Comparison of ENCODE assay signal across 16 cellular contexts in the genomic region with DNA sequence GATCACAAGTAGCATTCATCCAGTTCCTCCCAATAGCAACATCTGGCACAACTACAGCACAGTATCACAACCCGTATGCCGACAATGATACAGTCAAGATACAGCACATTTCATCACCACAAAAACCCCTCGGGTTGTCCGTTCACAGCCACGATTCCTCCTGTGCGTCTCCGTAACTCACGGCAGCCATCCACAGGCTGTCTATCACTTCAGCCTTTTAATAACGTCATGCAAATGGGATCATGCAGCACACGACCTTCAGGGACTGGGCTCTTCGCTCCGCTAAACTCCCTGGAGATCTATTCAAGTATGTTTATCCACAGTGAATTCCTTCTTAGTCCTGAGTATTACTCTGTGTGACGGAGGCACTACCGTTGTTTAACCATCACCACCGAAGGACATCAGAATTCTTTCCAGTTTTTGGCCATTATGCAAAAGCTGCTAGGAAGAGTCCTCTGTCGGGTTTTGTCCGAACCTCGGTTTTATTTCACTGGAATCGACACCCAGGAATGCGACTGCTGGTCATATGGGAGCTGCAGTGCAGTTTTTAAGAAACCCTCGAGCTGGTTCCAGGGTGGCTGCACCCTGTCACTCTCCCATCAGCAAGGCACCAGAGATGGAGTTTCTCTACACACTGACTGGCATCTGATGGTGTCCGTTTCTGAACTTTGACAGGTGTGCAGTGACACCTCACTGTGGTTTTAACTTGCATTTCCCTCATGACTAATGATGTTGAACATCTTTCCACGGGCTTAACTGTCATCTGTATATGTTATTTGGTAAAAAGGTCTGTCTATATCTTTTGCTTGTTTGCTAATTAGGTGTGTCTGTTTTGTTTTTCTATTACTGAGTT.
DNase-seq lines count a peak whose midpoint lies in the region; ATAC-seq, FAIRE-seq and TF ChIP-seq lines count a peak whose summit lies in the region.
"Had no signal": no experiment of that assay in that cellular context is flagged by ENCODE, and none has a peak within 500 bp of the region (broad histone marks: within the 10 kb centered on the region; RNA-seq: fewer than 3 reads in every experiment).

No MANE protein-coding gene starts in this region.

- H3K27ac ChIP-seq in SK-N-SH (ENCODE audit: low read depth in 2 of 2, low read length in 1 of 2), result no peak overlapping the region
- H3K27ac ChIP-seq: neutrophil, SK-N-MC, thyroid gland had no signal

- CTCF ChIA-PET in SK-N-SH (lab: Yijun Ruan, JAX), result interaction anchor here (1.0 to 1.9 kb wide), 8 partner anchors 8 to 372 kb away, joined by 3 to 7 read pairs (median 3); no protein-coding TSS in a partner anchor

- no peaks in the 10 kb centered on the region for H3K27me3 ChIP-seq in SK-N-SH (ENCODE audit: insufficient read depth)
- H3K27me3 ChIP-seq: neutrophil, thyroid gland had no signal

- no peaks in the 10 kb centered on the region for H4K20me1 ChIP-seq in SK-N-SH (ENCODE audit: insufficient read depth)

- TF ChIP-seq CTCF in SK-N-SH (IDR thresholded peaks at IDR 0.05) (no peak), epithelial cell of esophagus (IDR thresholded peaks at IDR 0.05; ENCODE audit: insufficient read depth, low read depth, low read length, missing control alignments) (no peak)

- H3K9ac ChIP-seq in SK-N-SH, result no peak overlapping the region

- TF ChIP-seq RAD21 in SK-N-SH (IDR thresholded peaks at IDR 0.05; ENCODE audit: low read length), result no peak

- no peaks in the 10 kb centered on the region for H3K9me2 ChIP-seq in SK-N-SH

- ATAC-seq in SK-N-SH treated with all-trans-retinoic acid at 6 μM for 48 hours, result no peak

- H3K36me3 ChIP-seq in SK-N-SH (replicated peaks in 1 of 2; ENCODE audit: control insufficient read depth in 1 of 2, insufficient read depth in 2 of 2, low read length in 1 of 2), result peaks cover 0 to 7% of the 10 kb centered on the region in 2 experiments
- H3K36me3 ChIP-seq: neutrophil, thyroid gland had no signal

- H3K4me3 ChIP-seq in SK-N-SH (ENCODE audit: low read depth in 2 of 2, low read length in 1 of 2) (no peak overlapping the region), epithelial cell of esophagus (ENCODE audit: low read length) (no peak overlapping the region)
- H3K4me3 ChIP-seq: SK-N-MC, thyroid gland had no signal

- DNase-seq in SK-N-SH (peak; percentile 26), NCI-H82 (lab: John Stamatoyannopoulos, UW) (peak; percentile 78), epithelial cell of esophagus (ENCODE audit: low read depth) (peak; percentile 9), retina (peak; percentile 9), NK-92 (lab: John Stamatoyannopoulos, UW; ENCODE audit: unreplicated experiment) (no peak), medulla oblongata (ENCODE audit: extremely low spot score) (no peak), RCC 7860 (ENCODE audit: low spot score) (no peak)
- DNase-seq: 8988T; activated T-cell treated with anti-CD3 and anti-CD28 coated beads for 4 hours; dermis blood vessel endothelial cell; NCI-H2171 treated with DMSO at 0.1 percent for 48 hours; stimulated activated CD4-positive, alpha-beta T cell treated with anti-CD3 and anti-CD28 coated beads, Interleukin-4, amount 100 ng/mL, for 4 hours; thyroid gland had no signal

- no peak overlapping the region for H3K4me2 ChIP-seq in SK-N-SH

- TF ChIP-seq EP300 in SK-N-SH (IDR thresholded peaks at IDR 0.05; ENCODE audit: borderline replicate concordance in 1 of 2, low read depth in 1 of 2, low read length in 1 of 2), result no peak

- no peak overlapping the region for H2AFZ ChIP-seq in SK-N-SH (ENCODE audit: low read depth)

- no peak for FAIRE-seq in RCC 7860 (lab: Jason Lieb, UNC)

- WGBS in SK-N-SH (ENCODE audit: low lambda C conversion rate), result 91% methylated on average over 23 of the region's 23 CpGs

- no peaks in the 10 kb centered on the region for H3K9me3 ChIP-seq in SK-N-SH
- H3K9me3 ChIP-seq: neutrophil, thyroid gland had no signal

- no peaks in the 10 kb centered on the region for H3K79me2 ChIP-seq in SK-N-SH (ENCODE audit: insufficient read depth)

- no peaks in the 10 kb centered on the region; a peak in 1 of 4 replicates for H3K4me1 ChIP-seq in SK-N-SH (ENCODE audit: control insufficient read depth in 1 of 2, insufficient read depth in 2 of 2, low read depth in 1 of 2, low read length in 1 of 2)

- no peaks in the 10 kb centered on the region for H3F3A ChIP-seq in SK-N-SH (replicated peaks; ENCODE audit: insufficient read depth)

- POLR2A ChIA-PET in SK-N-SH (lab: Yijun Ruan, JAX), result interaction anchor here (0.8 kb wide), 1 partner anchor 10 kb away, joined by 3 read pairs; no protein-coding TSS in a partner anchor

TF ChIP-seq in SK-N-SH, 30 proteins besides CTCF, POLR2A, EP300 and RAD21 (continues in another document):
- TF ChIP-seq NRF1 (IDR thresholded peaks at IDR 0.05; ENCODE audit: low read depth, low read length), result no peak
- no peak for TF ChIP-seq MAX (IDR thresholded peaks at IDR 0.05; ENCODE audit: low read depth)
- TF ChIP-seq MEF2A (IDR thresholded peaks at IDR 0.05; ENCODE audit: borderline replicate concordance, low read depth), result no peak
- TF ChIP-seq SMC3 (IDR thresholded peaks at IDR 0.05; ENCODE audit: low read depth, low read length), result no peak
- TF ChIP-seq FOSL2 (IDR thresholded peaks at IDR 0.05; ENCODE audit: borderline replicate concordance, low read depth), result no peak
- no peak for TF ChIP-seq SIN3A (IDR thresholded peaks at IDR 0.05; ENCODE audit: borderline replicate concordance, low read depth, low read length)
- TF ChIP-seq PBX3 (IDR thresholded peaks at IDR 0.05), result no peak
- no peak for TF ChIP-seq TEAD4 (IDR thresholded peaks at IDR 0.05; ENCODE audit: borderline replicate concordance, insufficient read depth)
- TF ChIP-seq FOXJ3 (CRISPR knock-in tag; IDR thresholded peaks at IDR 0.05), result no peak
- no peak for TF ChIP-seq USF1 (IDR thresholded peaks at IDR 0.05; ENCODE audit: borderline replicate concordance, low read depth)
- TF ChIP-seq RXRA (IDR thresholded peaks at IDR 0.05; ENCODE audit: borderline replicate concordance, low read depth), result no peak
- no peak for TF ChIP-seq YY1 (IDR thresholded peaks at IDR 0.05; ENCODE audit: low read depth)

TF ChIP-seq in SK-N-SH treated with all-trans-retinoic acid at 6 μM for 48 hours, 23 proteins besides CTCF, POLR2A, EP300 and RAD21 (continues in another document):
- TF ChIP-seq ISL1 (CRISPR knock-in tag; IDR thresholded peaks at IDR 0.05) (no peak), GLIS3 (CRISPR knock-in tag; IDR thresholded peaks at IDR 0.05) (no peak), ARNTL (CRISPR knock-in tag; IDR thresholded peaks at IDR 0.05; ENCODE audit: borderline replicate concordance, low read depth) (no peak), SNAI2 (CRISPR knock-in tag; IDR thresholded peaks at IDR 0.05) (no peak), TSHZ2 (CRISPR knock-in tag; IDR thresholded peaks at IDR 0.05) (no peak), ZFP3 (CRISPR knock-in tag; IDR thresholded peaks at IDR 0.05) (no peak), OSR1 (CRISPR knock-in tag; IDR thresholded peaks at IDR 0.05) (no peak), TCF4 (CRISPR knock-in tag; IDR thresholded peaks at IDR 0.05; ENCODE audit: borderline replicate concordance) (no peak), CSDC2 (CRISPR knock-in tag; IDR thresholded peaks at IDR 0.05) (no peak), ZNF70 (CRISPR knock-in tag; IDR thresholded peaks at IDR 0.05) (no peak), ZNF8 (CRISPR knock-in tag; IDR thresholded peaks at IDR 0.05) (no peak)
- TF ChIP-seq, protein P1, sequence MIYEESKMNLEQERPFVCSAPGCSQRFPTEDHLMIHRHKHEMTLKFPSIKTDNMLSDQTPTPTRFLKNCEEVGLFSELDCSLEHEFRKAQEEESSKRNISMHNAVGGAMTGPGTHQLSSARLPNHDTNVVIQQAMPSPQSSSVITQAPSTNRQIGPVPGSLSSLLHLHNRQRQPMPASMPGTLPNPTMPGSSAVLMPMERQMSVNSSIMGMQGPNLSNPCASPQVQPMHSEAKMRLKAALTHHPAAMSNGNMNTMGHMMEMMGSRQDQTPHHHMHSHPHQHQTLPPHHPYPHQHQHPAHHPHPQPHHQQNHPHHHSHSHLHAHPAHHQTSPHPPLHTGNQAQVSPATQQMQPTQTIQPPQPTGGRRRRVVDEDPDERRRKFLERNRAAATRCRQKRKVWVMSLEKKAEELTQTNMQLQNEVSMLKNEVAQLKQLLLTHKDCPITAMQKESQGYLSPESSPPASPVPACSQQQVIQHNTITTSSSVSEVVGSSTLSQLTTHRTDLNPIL (CRISPR knock-in tag; IDR thresholded peaks at IDR 0.05; ENCODE audit: low read depth), result no peak

Comparison
In these comparisons a context has a peak if more than half of its experiments do, and no peak if none do; other contexts are left out.
1. DNase-seq: peak in SK-N-SH (single experiment), NCI-H82 (single experiment), epithelial cell of esophagus (single experiment) and retina (single experiment); none in NK-92 (single experiment), medulla oblongata (single experiment) and RCC 7860 (single experiment).